Comparison of ENCODE assay signal across 8 cellular contexts in the genomic region with DNA sequence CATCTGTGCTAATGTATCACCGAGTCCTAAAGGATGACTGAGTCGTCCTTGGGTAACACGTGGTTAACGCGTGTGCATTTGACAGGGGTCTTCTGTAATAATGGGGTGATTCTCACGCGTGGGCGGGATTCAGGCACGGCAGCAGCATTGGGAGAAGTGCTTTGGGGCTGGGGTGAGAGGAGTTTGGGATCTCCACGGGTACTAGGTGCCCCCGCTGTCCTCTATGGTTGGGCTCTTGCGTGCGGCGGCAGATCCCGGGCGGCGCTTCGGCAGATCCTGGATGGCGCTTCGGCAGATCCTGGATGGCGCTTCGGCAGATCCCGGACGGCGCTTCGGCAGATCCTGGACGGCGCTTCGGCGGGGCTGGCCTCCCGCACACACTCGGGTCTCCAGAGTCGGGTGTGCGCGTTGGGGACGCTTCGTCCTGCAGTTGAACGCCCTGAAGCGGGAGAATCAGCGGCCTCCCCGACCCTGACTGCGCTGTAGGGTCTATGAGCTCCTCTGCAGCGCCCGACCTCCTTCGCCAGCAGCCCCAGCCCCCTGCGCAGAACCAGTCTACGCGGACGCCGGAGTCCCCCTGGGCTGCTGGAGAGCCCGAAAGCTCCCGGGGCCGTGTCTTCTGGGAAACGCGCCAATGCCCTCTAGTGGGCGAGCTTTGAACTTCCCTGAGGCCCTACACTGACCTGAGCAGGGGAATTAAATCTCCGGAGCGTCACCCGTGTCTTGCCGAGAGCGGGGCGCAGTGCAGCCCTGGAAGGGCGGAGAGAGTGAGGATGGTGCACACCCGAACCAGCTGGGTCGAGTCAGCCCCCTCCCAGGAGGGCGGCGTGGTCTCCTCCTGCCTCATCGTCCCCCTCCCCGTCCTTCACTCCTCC. TPM values are rescaled to one million over a fixed set of nuclear protein-coding genes. Genes with fewer than 3 reads are reported as not detected.
DNase-seq lines count a peak whose midpoint lies in the region; ATAC-seq and TF ChIP-seq lines count a peak whose summit lies in the region.

No MANE protein-coding gene starts in this region.

- peaks cover 86% of the 10 kb centered on the region for H3K27me3 ChIP-seq in BE2C
- H3K27me3 ChIP-seq in HUES6 (ENCODE audit: control insufficient read depth, insufficient read depth, low read length): peaks cover 54% of the 10 kb centered on the region
- H3K27me3 ChIP-seq in NT2/D1 (ENCODE audit: insufficient read depth, insufficient read length): peaks cover 49% of the 10 kb centered on the region

- H3K9me3 ChIP-seq in BE2C (no peaks in the 10 kb centered on the region), HUES6 (ENCODE audit: control insufficient read depth, insufficient read depth, low read depth, low read length) (0 out of 2 replicates have a peak, but pooled peaks cover 2% of the 10 kb centered on the region), NT2/D1 (ENCODE audit: insufficient read depth, low read length) (peaks cover 5% of the 10 kb centered on the region; the same call in 1 of the 2 replicates)

- TF ChIP-seq CTCF in BE2C (IDR thresholded peaks at IDR 0.05; ENCODE audit: low read depth, low read length) (peak; percentile 83), epithelial cell of proximal tubule (conservative IDR thresholded peaks at IDR 0.05; ENCODE audit: low read depth, low read length) (peak; percentile 74)

- H3K36me3 ChIP-seq in BE2C (no peaks in the 10 kb centered on the region), HUES6 (ENCODE audit: control insufficient read depth, insufficient read depth, low read length) (no peaks in the 10 kb centered on the region), NT2/D1 (ENCODE audit: insufficient read depth, insufficient read length, low read length) (no peaks in the 10 kb centered on the region)

- H3K4me1 ChIP-seq in BE2C: no peaks in the 10 kb centered on the region
- peaks cover 7% of the 10 kb centered on the region; the same call in 1 of the 2 replicates for H3K4me1 ChIP-seq in HUES6 (ENCODE audit: control insufficient read depth, insufficient read depth, low read length)
- no peaks in the 10 kb centered on the region for H3K4me1 ChIP-seq in NT2/D1 (ENCODE audit: insufficient read depth, insufficient read length)

- no peak overlapping the region for H3K27ac ChIP-seq in HUES6 (ENCODE audit: low read depth, low read length)

- DNase-seq in BE2C: peak; percentile 90
- peak; percentile 81 for DNase-seq in NT2/D1 (ENCODE audit: low read depth, low spot score)
- peak; percentile 90 for DNase-seq in activated CD8-positive, alpha-beta memory T cell treated with anti-CD3 and anti-CD28 coated beads, Interleukin-2, amount 50 U/mL, for 48 hours
- no peak for DNase-seq in epithelial cell of proximal tubule (ENCODE audit: low read depth)
- peak; percentile 88 for DNase-seq in mucosa of gallbladder (ENCODE audit: low spot score)
- DNase-seq in stimulated activated CD8-positive, alpha-beta memory T cell treated with anti-CD3 and anti-CD28 coated beads, Interleukin-2, amount 100 ng/mL, for 1 hour (ENCODE audit: low read depth in 2 of 2): peak; percentile 61 to 71

- peak overlapping the region; percentile 18; the same call in 1 of the 2 replicates for H3K4me3 ChIP-seq in BE2C (ENCODE audit: low read depth, low read length)
- peak overlapping the region; percentile 58 for H3K4me3 ChIP-seq in HUES6 (ENCODE audit: low read depth, low read length)
- peak overlapping the region; percentile 40 for H3K4me3 ChIP-seq in NT2/D1 (ENCODE audit: insufficient read length, low read depth)
- peak overlapping the region; percentile 38 for H3K4me3 ChIP-seq in epithelial cell of proximal tubule (ENCODE audit: low read depth, low read length)

- H3K9ac ChIP-seq in HUES6 (ENCODE audit: low read length) (peak overlapping the region; percentile 14), NT2/D1 (ENCODE audit: insufficient read length, low read depth) (peak overlapping the region; percentile 77)

- ATAC-seq in GM19452 (IDR thresholded peaks at IDR 0.05; ENCODE audit: unreplicated experiment): peak; percentile 84

RNA-seq across cellular contexts. Expression of a gene that starts 48.1 kb away (rescaled TPM):
- polyA plus RNA-seq in BE2C (2012; ENCODE audit: insufficient read depth, insufficient read length, low read depth): 28.9 TPM
- total RNA-seq in epithelial cell of proximal tubule (0.07 and 0.92 TPM in 2 replicates), mucosa of gallbladder (10.2 TPM)
